In genomic region chr11:1335811-1336761, GRCh38 we compare ENCODE assay signal across 8 cellular contexts. TPM values are rescaled to one million over a fixed set of nuclear protein-coding genes. Genes with fewer than 3 reads are reported as not detected.
A peak's percentile ranks its signal among the peaks of the same experiment; 100 is the strongest.
DNase-seq lines count a peak whose midpoint lies in the region; ATAC-seq and TF ChIP-seq lines count a peak whose summit lies in the region.

No MANE protein-coding gene starts in this region.

- no peak overlapping the region for H2BK5ac ChIP-seq in trophoblast cell (ENCODE audit: low read depth, low read length, poor library complexity)

- H4K91ac ChIP-seq in trophoblast cell (ENCODE audit: low read depth, low read length) = peak overlapping the region; percentile 18

- H2BK120ac ChIP-seq in trophoblast cell (ENCODE audit: insufficient read depth, low read length, poor library complexity) = no peak overlapping the region

- H2AK5ac ChIP-seq in trophoblast cell (ENCODE audit: low read length) = no peak overlapping the region

- H3K4me1 Mint-ChIP-seq in activated naive CD8-positive, alpha-beta T cell treated with anti-CD3 and anti-CD28 coated beads for 36 hours = peaks cover 11% of the 10 kb centered on the region

- TF ChIP-seq CTCF in AG04449 (IDR thresholded peaks at IDR 0.05; ENCODE audit: insufficient read depth, low read length, missing control alignments) = no peak
- no peak for TF ChIP-seq CTCF in RWPE2 (IDR thresholded peaks at IDR 0.05; ENCODE audit: poor library complexity, severe bottlenecking)
- no peak for TF ChIP-seq CTCF in vagina (IDR thresholded peaks at IDR 0.05)

- H2BK12ac ChIP-seq in trophoblast cell (ENCODE audit: low read length) = no peak overlapping the region

- H4K12ac ChIP-seq in trophoblast cell (ENCODE audit: low read depth, low read length) = no peak overlapping the region

- H3K9me3 Mint-ChIP-seq in activated naive CD8-positive, alpha-beta T cell treated with anti-CD3 and anti-CD28 coated beads for 36 hours = peaks cover 3% of the 10 kb centered on the region

- peaks cover 6% of the 10 kb centered on the region for H3K36me3 Mint-ChIP-seq in activated naive CD8-positive, alpha-beta T cell treated with anti-CD3 and anti-CD28 coated beads for 36 hours

- H3K27me3 ChIP-seq in RWPE2 (ENCODE audit: insufficient read depth, poor library complexity, severe bottlenecking) (no peaks in the 10 kb centered on the region), trophoblast cell (ENCODE audit: insufficient read depth, low read length) (peaks cover 19% of the 10 kb centered on the region), vagina (no peaks in the 10 kb centered on the region)

- WGBS in trophoblast cell (ENCODE audit: extremely low coverage, insufficient coverage, insufficient read length) = no CpG with 5 or more reads among the region's 66 CpGs

- peak overlapping the region; percentile 43 for H3K4me2 ChIP-seq in trophoblast cell (ENCODE audit: low read length)

- peak; percentile 59 for DNase-seq in AG04449 (ENCODE audit: low read depth, low spot score)
- peak; percentile 82 for DNase-seq in H4 (ENCODE audit: low spot score)
- DNase-seq in RWPE2 (ENCODE audit: low spot score) = no peak
- peak; percentile 57 for DNase-seq in activated naive CD8-positive, alpha-beta T cell treated with anti-CD3 and anti-CD28 coated beads for 36 hours
- peak; percentile 83 for DNase-seq in cardiac septum (ENCODE audit: low spot score)
- peak; percentile 33 to 70 for DNase-seq in trophoblast cell
- DNase-seq in vagina (ENCODE audit: extremely low spot score in 2 of 2) = no peak

- peak overlapping the region; percentile 75 for H3K27ac Mint-ChIP-seq in activated naive CD8-positive, alpha-beta T cell treated with anti-CD3 and anti-CD28 coated beads for 36 hours

- H4K8ac ChIP-seq in trophoblast cell (ENCODE audit: low read depth, low read length) = no peak overlapping the region

- H3K14ac ChIP-seq in trophoblast cell (ENCODE audit: low read length) = no peak overlapping the region

- H3K27me3 Mint-ChIP-seq in activated naive CD8-positive, alpha-beta T cell treated with anti-CD3 and anti-CD28 coated beads for 36 hours = peaks cover 9% of the 10 kb centered on the region

- no peak overlapping the region for H3K23ac ChIP-seq in trophoblast cell (ENCODE audit: low read length)

- peaks cover 6% of the 10 kb centered on the region for H3K4me1 ChIP-seq in RWPE2 (ENCODE audit: insufficient read depth, poor library complexity, severe bottlenecking)
- peaks cover 0 to 2% of the 10 kb centered on the region in 2 experiments for H3K4me1 ChIP-seq in trophoblast cell (ENCODE audit: control insufficient read depth in 1 of 2, insufficient read depth in 2 of 2, low read length in 2 of 2)
- peaks cover 14% of the 10 kb centered on the region for H3K4me1 ChIP-seq in vagina

- no peak overlapping the region for H3K18ac ChIP-seq in trophoblast cell (ENCODE audit: low read length)

- intact Hi-C loops in cardiac septum (cut with DNase I) = no loop called here
- intact Hi-C loops in vagina (cut with DNase I) = loop anchor here (5.0 kb wide), 1 partner anchor 236 kb away; the partner anchor contains the start of gene DUSP8

- H3K9me3 ChIP-seq in RWPE2 (ENCODE audit: severe bottlenecking) (no peaks in the 10 kb centered on the region), trophoblast cell (ENCODE audit: insufficient read depth, low read depth, low read length) (peaks cover 19% of the 10 kb centered on the region), vagina (no peaks in the 10 kb centered on the region)

- CTCF ChIA-PET in AG04449 (lab: Yijun Ruan, JAX) = no interaction called here

- ATAC-seq in RWPE2 (ENCODE audit: low read depth) (peak; percentile 52; the same call in 2 of the 3 replicates), HG03108 (IDR thresholded peaks at IDR 0.05; ENCODE audit: unreplicated experiment) (no peak)

- POLR2A ChIA-PET in AG04449 (lab: Yijun Ruan, JAX) = interaction anchor here (1.1 kb wide), 1 partner anchor 27 kb away, joined by 3 read pairs; the partner anchor contains the start of gene TOLLIP

- peak overlapping the region; percentile 77 for H3K4me3 Mint-ChIP-seq in activated naive CD8-positive, alpha-beta T cell treated with anti-CD3 and anti-CD28 coated beads for 36 hours

- H3K36me3 ChIP-seq in RWPE2 (ENCODE audit: low read depth) (no peaks in the 10 kb centered on the region), trophoblast cell (ENCODE audit: control insufficient read depth in 1 of 2, insufficient read depth in 2 of 2, low read length in 2 of 2) (no peaks in the 10 kb centered on the region), vagina (no peaks in the 10 kb centered on the region)

- H3K27ac ChIP-seq in RWPE2 (ENCODE audit: poor library complexity, severe bottlenecking) (no peak overlapping the region), trophoblast cell (ENCODE audit: low read depth, low read length) (no peak overlapping the region), vagina (peak overlapping the region; percentile 88)

- H2AFZ ChIP-seq in trophoblast cell (ENCODE audit: insufficient read depth, low read length, poor library complexity) = no peak overlapping the region

- H3K79me2 ChIP-seq in trophoblast cell (ENCODE audit: control insufficient read depth, insufficient read depth, low read length, poor library complexity) = no peaks in the 10 kb centered on the region

- H3K4ac ChIP-seq in trophoblast cell (ENCODE audit: low read depth, low read length) = no peak overlapping the region

- H3K9ac ChIP-seq in trophoblast cell (ENCODE audit: low read length) = no peak overlapping the region

- TF ChIP-seq POLR2A in vagina (IDR thresholded peaks at IDR 0.05) = peak in 1 of 2 donors; percentile 27

- H3K4me3 ChIP-seq in AG04449 (ENCODE audit: low read depth, low read length) = peak overlapping the region; percentile 59
- peak overlapping the region; percentile 27 for H3K4me3 ChIP-seq in RWPE2 (ENCODE audit: severe bottlenecking)
- peak overlapping the region; percentile 27 for H3K4me3 ChIP-seq in trophoblast cell (ENCODE audit: low read depth, low read length)
- H3K4me3 ChIP-seq in vagina = peak overlapping the region; percentile 50 to 64

- no peaks in the 10 kb centered on the region for H3K79me1 ChIP-seq in trophoblast cell (ENCODE audit: low read length)

RNA-seq across cellular contexts. Expression of gene TOLLIP, which starts 26.7 kb away (rescaled TPM):
- total RNA-seq in H4 (2014; rRNA removed; shearing (Covaris generic)) = 18.6 and 26.9 TPM in 2 replicates
- 10 to 100 TPM; 32.8 to 36.0 TPM for total RNA-seq in activated naive CD8-positive, alpha-beta T cell treated with anti-CD3 and anti-CD28 coated beads for 36 hours
- total RNA-seq in cardiac septum (46.9 TPM), vagina (52.5 TPM)
- polyA plus RNA-seq in trophoblast cell (2013) = 31.6 and 33.1 TPM in 2 replicates

RNA-seq across cellular contexts. Expression of gene BRSK2, which starts 53.6 kb away (rescaled TPM):
- 1.3 and 2.5 TPM in 2 replicates for total RNA-seq in H4 (2014; rRNA removed; shearing (Covaris generic))
- total RNA-seq in activated naive CD8-positive, alpha-beta T cell treated with anti-CD3 and anti-CD28 coated beads for 36 hours = under 1 TPM; 0.46 to 0.97 TPM
- total RNA-seq in cardiac septum (0.16 TPM), vagina (3.9 TPM)
- polyA plus RNA-seq in trophoblast cell (2013) = 0.82 and 0.89 TPM in 2 replicates

Comparison
In these comparisons a context has a peak if more than half of its experiments do, and no peak if none do; other contexts are left out.
1. DNase-seq: peak in AG04449 (single experiment), H4 (single experiment), activated naive CD8-positive, alpha-beta T cell treated with anti-CD3 and anti-CD28 coated beads for 36 hours (single experiment), cardiac septum (single experiment) and trophoblast cell (2 of 2); none in RWPE2 (single experiment) and vagina (0 of 2).
2. Peak in every context shown above with its lines, with median percentiles within 50 percentile points of each other: H3K4me3 ChIP-seq.